In genomic region chr13:61247149-61247936, GRCh38 we compare ENCODE assay signal across 15 cellular contexts.
DNase-seq lines count a peak whose midpoint lies in the region; ATAC-seq and TF ChIP-seq lines count a peak whose summit lies in the region.
"Had no signal": no experiment of that assay in that cellular context is flagged by ENCODE, and none has a peak within 500 bp of the region (broad histone marks: within the 10 kb centered on the region; RNA-seq: fewer than 3 reads in every experiment).

No MANE protein-coding gene starts in this region.

- H3K4me1 Mint-ChIP-seq in progenitor cell of endocrine pancreas (ENCODE audit: low read depth): no peaks in the 10 kb centered on the region
- H3K4me1 Mint-ChIP-seq: activated naive CD8-positive, alpha-beta T cell treated with anti-CD3 and anti-CD28 coated beads, Interleukin-2, amount 10 ng/mL, durations not matched to agents 7 days and 5 days; CD8-positive, alpha-beta memory T cell had no signal

- H3K27ac Mint-ChIP-seq in progenitor cell of endocrine pancreas: no peak overlapping the region
- H3K27ac Mint-ChIP-seq: activated naive CD8-positive, alpha-beta T cell treated with anti-CD3 and anti-CD28 coated beads, Interleukin-2, amount 10 ng/mL, durations not matched to agents 7 days and 5 days; CD8-positive, alpha-beta memory T cell; dendritic cell treated with granulocyte-macrophage colony-stimulating factor and Interleukin-4, amounts not matched to agents 40 ng/mL and 50 ng/mL, for 4 days had no signal

- no peaks in the 10 kb centered on the region for H3K27me3 Mint-ChIP-seq in progenitor cell of endocrine pancreas
- H3K27me3 Mint-ChIP-seq: activated naive CD8-positive, alpha-beta T cell treated with anti-CD3 and anti-CD28 coated beads, Interleukin-2, amount 10 ng/mL, durations not matched to agents 7 days and 5 days; CD8-positive, alpha-beta memory T cell; dendritic cell treated with granulocyte-macrophage colony-stimulating factor and Interleukin-4, amounts not matched to agents 40 ng/mL and 50 ng/mL, for 4 days had no signal

- no peak overlapping the region for H3K4me3 Mint-ChIP-seq in progenitor cell of endocrine pancreas (ENCODE audit: low read depth)
- H3K4me3 Mint-ChIP-seq: activated naive CD8-positive, alpha-beta T cell treated with anti-CD3 and anti-CD28 coated beads, Interleukin-2, amount 10 ng/mL, durations not matched to agents 7 days and 5 days; CD8-positive, alpha-beta memory T cell; dendritic cell treated with granulocyte-macrophage colony-stimulating factor and Interleukin-4, amounts not matched to agents 40 ng/mL and 50 ng/mL, for 4 days had no signal

- peaks cover 12% of the 10 kb centered on the region for H3K9me3 Mint-ChIP-seq in progenitor cell of endocrine pancreas (ENCODE audit: low read depth)

- ATAC-seq in GM18520 (IDR thresholded peaks at IDR 0.05; ENCODE audit: unreplicated experiment) (peak; percentile 83), GM21528 (IDR thresholded peaks at IDR 0.05; ENCODE audit: low FRiP score, unreplicated experiment) (peak; percentile 89), HG03139 (IDR thresholded peaks at IDR 0.05; ENCODE audit: unreplicated experiment) (peak; percentile 70), GM18873 (IDR thresholded peaks at IDR 0.05; ENCODE audit: low FRiP score, unreplicated experiment) (no peak)

- no peaks in the 10 kb centered on the region for H3K36me3 Mint-ChIP-seq in progenitor cell of endocrine pancreas (ENCODE audit: insufficient read depth)
- H3K36me3 Mint-ChIP-seq: activated naive CD8-positive, alpha-beta T cell treated with anti-CD3 and anti-CD28 coated beads, Interleukin-2, amount 10 ng/mL, durations not matched to agents 7 days and 5 days; CD8-positive, alpha-beta memory T cell had no signal

- TF ChIP-seq CTCF in progenitor cell of endocrine pancreas (IDR thresholded peaks at IDR 0.05; ENCODE audit: unreplicated experiment): no peak

- peak; percentile 51 for DNase-seq in islet precursor cell
- DNase-seq in activated gamma-delta T cell (lab: John Stamatoyannopoulos, UW): no peak
- no peak for DNase-seq in CD1c-positive myeloid dendritic cell (ENCODE audit: extremely low spot score)
- no peak for DNase-seq in progenitor cell of endocrine pancreas (ENCODE audit: low spot score, unreplicated experiment)
- DNase-seq: activated CD4-positive, alpha-beta T cell treated with anti-CD3 and anti-CD28 coated beads for 48 hours; activated naive CD8-positive, alpha-beta T cell treated with anti-CD3 and anti-CD28 coated beads, Interleukin-2, amount 10 ng/mL, durations not matched to agents 7 days and 5 days; CD8-positive, alpha-beta memory T cell; left ventricle myocardium inferior; NCI-H524; stomach had no signal
